Comparison of ENCODE assay signal across 12 cellular contexts in genomic region chr10:5645375-5645774, GRCh38. TPM values are rescaled to one million over a fixed set of nuclear protein-coding genes. Genes with fewer than 3 reads are reported as not detected.
DNase-seq lines count a peak whose midpoint lies in the region; ATAC-seq, FAIRE-seq and TF ChIP-seq lines count a peak whose summit lies in the region.
"Had no signal": no experiment of that assay in that cellular context is flagged by ENCODE, and none has a peak within 500 bp of the region (broad histone marks: within the 10 kb centered on the region; RNA-seq: fewer than 3 reads in every experiment).

No MANE protein-coding gene starts in this region.

- no peak overlapping the region for H2AFZ ChIP-seq in HepG2 (ENCODE audit: low read length)

- no peak for TF ChIP-seq POLR2A in body of pancreas (IDR thresholded peaks at IDR 0.05)
- no peak for TF ChIP-seq POLR2A in HepG2 (IDR thresholded peaks at IDR 0.05; ENCODE audit: insufficient read depth in 1 of 2, low read depth in 2 of 2, low read length in 2 of 2)

- FAIRE-seq in HepG2 (lab: Jason Lieb, UNC) = no peak

- 17 to 31% methylated on average over 11 of the region's 11 CpGs for WGBS in body of pancreas, 2 donors
- 75% methylated on average over 11 of the region's 11 CpGs for WGBS in HepG2 (ENCODE audit: low lambda C conversion rate)

- DNase-seq in GM20000 (ENCODE audit: low spot score) = peak; percentile 59
- peak; percentile 55 to 75 (median 62) for DNase-seq in body of pancreas
- DNase-seq in HepG2 (ENCODE audit: low spot score) = no peak
- DNase-seq in mesenteric fat pad (ENCODE audit: low spot score) = no peak
- no peak for DNase-seq in T1000 (lab: John Stamatoyannopoulos, UW)
- no peak for DNase-seq in stimulated activated naive CD4-positive, alpha-beta T cell (lab: John Stamatoyannopoulos, UW)
- DNase-seq: activated CD4-positive, alpha-beta T cell treated with anti-CD3 and anti-CD28 coated beads, Interleukin-2, amount 50 U/mL, for 1 hour; activated naive CD4-positive, alpha-beta T cell treated with Interleukin-2 at 50 U/mL for 16 hours; foreskin keratinocyte had no signal

- H3K27ac ChIP-seq in body of pancreas (peak overlapping the region in 3 of 4 donors; percentile 30 to 78 (median 62)), HepG2 (ENCODE audit: extremely low read length, insufficient read depth, low read length) (no peak overlapping the region), stomach smooth muscle (ENCODE audit: low read length) (peak overlapping the region; percentile 46)
- H3K27ac ChIP-seq: foreskin keratinocyte, SJSA1 had no signal

- H4K20me1 ChIP-seq in HepG2 (ENCODE audit: insufficient read depth, low read length) = no peaks in the 10 kb centered on the region

- CTCF ChIA-PET in HepG2 (lab: Yijun Ruan, JAX; ENCODE audit: low intra/inter-chr PET ratio, low total read pairs) = no interaction called here

- in situ Hi-C loops in HepG2 (cut with HindIII; ENCODE audit: extremely low pct_ligation_motif_present, low pct_unique_long_range_greater_than_20kb) = no loop called here

- H3K4me3 ChIP-seq in body of pancreas = no peak overlapping the region
- no peak overlapping the region for H3K4me3 ChIP-seq in HepG2 (replicated peaks in 1 of 3; ENCODE audit: insufficient read depth in 1 of 3, low read depth in 2 of 3, low read length in 3 of 3)
- H3K4me3 ChIP-seq in stomach smooth muscle (ENCODE audit: low read length in 2 of 2) = no peak overlapping the region
- H3K4me3 ChIP-seq: SJSA1 had no signal

- H3K4me2 ChIP-seq in HepG2 (ENCODE audit: low read depth, low read length) = no peak overlapping the region

- TF ChIP-seq EP300 in HepG2 (IDR thresholded peaks at IDR 0.05; ENCODE audit: low read depth in 2 of 2, low read length in 2 of 2) = no peak
- TF ChIP-seq EP300 in HepG2 (CRISPR knock-in tag; IDR thresholded peaks at IDR 0.05; ENCODE audit: borderline replicate concordance) = no peak

- intact Hi-C loops in body of pancreas (cut with DNase I) (no loop called here), HepG2 (cut with micrococcal nuclease; ENCODE audit: unreplicated experiment) (no loop called here)

- no peak overlapping the region for H3K9ac ChIP-seq in HepG2 (ENCODE audit: insufficient read depth, low read depth, low read length)
- H3K9ac ChIP-seq in stomach smooth muscle (ENCODE audit: low read length in 2 of 2) = no peak overlapping the region

- ATAC-seq in body of pancreas (peak; percentile 90), HepG2 (peak; percentile 65), GM19452 (IDR thresholded peaks at IDR 0.05; ENCODE audit: unreplicated experiment) (no peak)
- ATAC-seq: foreskin keratinocyte had no signal

- no TSS peak for BruUV-seq in HepG2 (replicated peaks; lab: Mats Ljungman, UMichigan)

- H3K36me3 ChIP-seq in body of pancreas (replicated peaks in 1 of 2; ENCODE audit: insufficient read depth in 1 of 2, low read depth in 2 of 2) (peaks cover 6 to 11% of the 10 kb centered on the region in 2 donors), HepG2 (replicated peaks in 1 of 2; ENCODE audit: control insufficient read depth in 1 of 2, insufficient read depth in 2 of 2, low read length in 2 of 2) (peaks cover 3 to 20% of the 10 kb centered on the region in 2 experiments; a peak in 4 of 5 replicates), stomach smooth muscle (ENCODE audit: control insufficient read depth in 2 of 2, insufficient read depth in 2 of 2, low read length in 2 of 2) (peaks cover 29 to 40% of the 10 kb centered on the region in 2 donors)

- H3K9me3 ChIP-seq in body of pancreas = no peaks in the 10 kb centered on the region
- no peaks in the 10 kb centered on the region for H3K9me3 ChIP-seq in HepG2 (ENCODE audit: low read length)
- no peaks in the 10 kb centered on the region for H3K9me3 ChIP-seq in stomach smooth muscle (ENCODE audit: control insufficient read depth in 2 of 2, low read length in 2 of 2)
- H3K9me3 ChIP-seq: SJSA1 had no signal

- H3K27me3 ChIP-seq in body of pancreas = no peaks in the 10 kb centered on the region
- H3K27me3 ChIP-seq in HepG2 (ENCODE audit: control insufficient read depth in 1 of 2, insufficient read depth in 2 of 2, low read length in 2 of 2) = no peaks in the 10 kb centered on the region
- H3K27me3 ChIP-seq in stomach smooth muscle (ENCODE audit: control insufficient read depth in 1 of 2, insufficient read depth in 2 of 2, low read length in 2 of 2) = no peaks in the 10 kb centered on the region
- H3K27me3 ChIP-seq: foreskin keratinocyte, SJSA1 had no signal

- no peak for TF ChIP-seq CTCF in GM20000 (IDR thresholded peaks at IDR 0.05; ENCODE audit: extremely low read depth, missing control alignments)
- TF ChIP-seq CTCF in body of pancreas (IDR thresholded peaks at IDR 0.05) = no peak
- TF ChIP-seq CTCF in HepG2 (CRISPR knock-in tag; IDR thresholded peaks at IDR 0.05) = no peak

- POLR2A ChIA-PET in HepG2 (lab: Yijun Ruan, JAX) = no interaction called here

- no peaks in the 10 kb centered on the region for H3K79me2 ChIP-seq in HepG2 (ENCODE audit: insufficient read depth, low read length)

- no peak for TF ChIP-seq RAD21 in HepG2 (CRISPR knock-in tag; IDR thresholded peaks at IDR 0.05)

- peaks cover 18% of the 10 kb centered on the region for H3K4me1 ChIP-seq in body of pancreas
- H3K4me1 ChIP-seq in HepG2 (ENCODE audit: insufficient read depth, low read length) = peaks cover 17% of the 10 kb centered on the region
- peaks cover 14% of the 10 kb centered on the region for H3K4me1 ChIP-seq in stomach smooth muscle (ENCODE audit: control insufficient read depth, insufficient read depth, low read length)
- H3K4me1 ChIP-seq: foreskin keratinocyte, SJSA1 had no signal

RNA-seq across cellular contexts. Expression of gene ASB13, which starts 21.0 kb away (rescaled TPM):
- total RNA-seq in body of pancreas (10 to 100 TPM in 1 of 2 donors, 1 to 10 TPM in 1; 7.6 to 15.0 TPM), HepG2 (2016; rRNA removed; fragmentation: Illumina TruSeq; extraction: Trizol) (15.4 and 17.5 TPM in 2 replicates), mesenteric fat pad (23.5 TPM)
- total RNA-seq in HepG2 (2016; cell fraction: cytosol; rRNA removed; fragmentation: Illumina TruSeq; extraction: Trizol; ENCODE audit: low read depth) = 3.3 and 4.7 TPM in 2 replicates
- total RNA-seq in HepG2 (2016; cell fraction: insoluble cytoplasmic fraction; rRNA removed; fragmentation: Illumina TruSeq; extraction: Trizol) = 15.6 and 18.5 TPM in 2 replicates
- 14.1 and 16.1 TPM in 2 replicates for total RNA-seq in HepG2 (2016; cell fraction: membrane; rRNA removed; fragmentation: Illumina TruSeq; extraction: Trizol)
- total RNA-seq in HepG2 (2016; cell fraction: nucleus; rRNA removed; fragmentation: Illumina TruSeq; extraction: Trizol) = 7.1 and 7.5 TPM in 2 replicates
- 9.3 and 12.7 TPM in 2 replicates for polyA plus RNA-seq in HepG2 (2011; rRNA removed)
- polyA plus RNA-seq in HepG2 (2011; cell fraction: cytosol; rRNA removed) = 12.4 and 12.5 TPM in 2 replicates
- polyA plus RNA-seq in HepG2 (2011; cell fraction: nucleus; rRNA removed) = 7.4 and 9.5 TPM in 2 replicates
- polyA plus RNA-seq in HepG2 (2012) = 12.8 and 15.5 TPM in 2 replicates
- 4.6 and 4.7 TPM in 2 replicates for polyA plus RNA-seq in HepG2 (2016; cell fraction: cytosol; fragmentation: Illumina TruSeq; extraction: Trizol; ENCODE audit: low read depth)
- polyA plus RNA-seq in HepG2 (2016; cell fraction: insoluble cytoplasmic fraction; fragmentation: Illumina TruSeq; extraction: Trizol; ENCODE audit: low read depth) = 12.6 and 16.4 TPM in 2 replicates
- polyA plus RNA-seq in HepG2 (2016; cell fraction: membrane; fragmentation: Illumina TruSeq; extraction: Trizol; ENCODE audit: low read depth) = 10.4 and 12.4 TPM in 2 replicates
- polyA plus RNA-seq in HepG2 (2016; cell fraction: nucleus; fragmentation: Illumina TruSeq; extraction: Trizol; ENCODE audit: insufficient read depth, low read depth) = 12.4 and 14.5 TPM in 2 replicates
- 31.7 and 36.4 TPM in 2 replicates for polyA minus RNA-seq in HepG2 (2011; rRNA and poly(A)+ RNA removed; ENCODE audit: low replicate concordance)
- polyA minus RNA-seq in HepG2 (2011; cell fraction: cytosol; rRNA and poly(A)+ RNA removed) = 10.6 and 14.5 TPM in 2 replicates
- 5.5 and 7.7 TPM in 2 replicates for polyA minus RNA-seq in HepG2 (2011; cell fraction: nucleus; rRNA and poly(A)+ RNA removed)

RNA-seq across cellular contexts. Expression of gene TASOR2, which starts 39.3 kb away (rescaled TPM):
- total RNA-seq in body of pancreas (100 to 1,000 TPM in 1 of 2 donors, 10 to 100 TPM in 1; 47.2 to 114 TPM), HepG2 (2016; rRNA removed; fragmentation: Illumina TruSeq; extraction: Trizol) (55.3 and 58.9 TPM in 2 replicates), mesenteric fat pad (55.8 TPM)
- 67.3 and 69.4 TPM in 2 replicates for total RNA-seq in HepG2 (2016; cell fraction: cytosol; rRNA removed; fragmentation: Illumina TruSeq; extraction: Trizol; ENCODE audit: low read depth)
- 51.2 and 60.5 TPM in 2 replicates for total RNA-seq in HepG2 (2016; cell fraction: insoluble cytoplasmic fraction; rRNA removed; fragmentation: Illumina TruSeq; extraction: Trizol)
- 44.6 and 47.7 TPM in 2 replicates for total RNA-seq in HepG2 (2016; cell fraction: membrane; rRNA removed; fragmentation: Illumina TruSeq; extraction: Trizol)
- total RNA-seq in HepG2 (2016; cell fraction: nucleus; rRNA removed; fragmentation: Illumina TruSeq; extraction: Trizol) = 95.9 and 108 TPM in 2 replicates
- polyA plus RNA-seq in HepG2 (2011; rRNA removed) = 22.8 and 24.2 TPM in 2 replicates
- 8.9 and 13.1 TPM in 2 replicates for polyA plus RNA-seq in HepG2 (2011; cell fraction: cytosol; rRNA removed)
- polyA plus RNA-seq in HepG2 (2011; cell fraction: nucleus; rRNA removed) = 30.2 and 31.2 TPM in 2 replicates
- 23.3 and 26.9 TPM in 2 replicates for polyA plus RNA-seq in HepG2 (2012)
- polyA plus RNA-seq in HepG2 (2016; cell fraction: cytosol; fragmentation: Illumina TruSeq; extraction: Trizol; ENCODE audit: low read depth) = 0.58 and 1.1 TPM in 2 replicates
- polyA plus RNA-seq in HepG2 (2016; cell fraction: insoluble cytoplasmic fraction; fragmentation: Illumina TruSeq; extraction: Trizol; ENCODE audit: low read depth) = 26.8 and 27.2 TPM in 2 replicates
- 2.9 and 4.0 TPM in 2 replicates for polyA plus RNA-seq in HepG2 (2016; cell fraction: membrane; fragmentation: Illumina TruSeq; extraction: Trizol; ENCODE audit: low read depth)
- 68.3 and 79.1 TPM in 2 replicates for polyA plus RNA-seq in HepG2 (2016; cell fraction: nucleus; fragmentation: Illumina TruSeq; extraction: Trizol; ENCODE audit: insufficient read depth, low read depth)
- 27.6 and 45.1 TPM in 2 replicates for polyA minus RNA-seq in HepG2 (2011; rRNA and poly(A)+ RNA removed; ENCODE audit: low replicate concordance)
- polyA minus RNA-seq in HepG2 (2011; cell fraction: cytosol; rRNA and poly(A)+ RNA removed) = 30.7 and 32.8 TPM in 2 replicates
- polyA minus RNA-seq in HepG2 (2011; cell fraction: nucleus; rRNA and poly(A)+ RNA removed) = 132 and 137 TPM in 2 replicates

Comparison
In these comparisons a context has a peak if more than half of its experiments do, and no peak if none do; other contexts are left out.
1. DNase-seq: peak in GM20000 (single experiment) and body of pancreas (4 of 4); none in HepG2 (single experiment), mesenteric fat pad (single experiment), T1000 (single experiment) and stimulated activated naive CD4-positive, alpha-beta T cell (0 of 6).